In the genomic region with DNA sequence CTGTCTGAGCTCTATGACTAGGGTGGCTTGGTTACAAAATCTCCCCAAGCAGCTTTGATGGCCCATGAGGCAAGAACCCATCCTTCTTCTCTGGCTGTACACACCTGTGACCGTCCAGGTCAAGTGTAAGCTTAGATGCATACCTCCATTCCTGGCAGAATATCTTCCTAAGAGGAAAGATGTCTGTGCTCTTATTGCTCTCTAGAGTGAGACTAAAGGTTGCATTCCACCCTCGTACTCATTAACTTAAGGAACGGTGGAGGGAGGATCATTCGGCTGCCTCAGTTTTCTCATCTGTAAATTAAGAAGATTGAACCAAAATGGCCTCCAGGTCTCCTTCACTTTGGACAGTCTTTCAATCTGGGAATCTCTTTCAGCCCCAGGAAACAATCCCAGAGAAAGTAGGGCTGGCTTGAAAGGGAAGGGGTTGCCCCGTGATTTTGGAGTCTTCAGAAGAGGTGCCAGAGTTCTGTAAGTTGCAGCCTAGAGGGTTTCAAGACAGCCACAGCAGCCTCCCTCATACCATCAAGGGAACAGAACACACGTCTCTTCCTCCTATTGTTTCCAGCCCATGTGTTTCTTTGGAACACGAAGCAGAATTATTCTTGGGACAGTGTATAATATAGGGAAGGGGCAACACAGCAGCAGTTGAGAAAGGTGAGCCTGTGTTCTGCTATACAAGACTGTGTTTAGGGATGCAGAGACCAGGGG, we compare ENCODE assay signal across 1 cellular context.
TF ChIP-seq lines count a peak whose summit lies in the region.

No MANE protein-coding gene starts in this region.

TF ChIP-seq in HEK293, 187 proteins besides CTCF, POLR2A, EP300 and RAD21:
- TF ChIP-seq, protein P1, sequence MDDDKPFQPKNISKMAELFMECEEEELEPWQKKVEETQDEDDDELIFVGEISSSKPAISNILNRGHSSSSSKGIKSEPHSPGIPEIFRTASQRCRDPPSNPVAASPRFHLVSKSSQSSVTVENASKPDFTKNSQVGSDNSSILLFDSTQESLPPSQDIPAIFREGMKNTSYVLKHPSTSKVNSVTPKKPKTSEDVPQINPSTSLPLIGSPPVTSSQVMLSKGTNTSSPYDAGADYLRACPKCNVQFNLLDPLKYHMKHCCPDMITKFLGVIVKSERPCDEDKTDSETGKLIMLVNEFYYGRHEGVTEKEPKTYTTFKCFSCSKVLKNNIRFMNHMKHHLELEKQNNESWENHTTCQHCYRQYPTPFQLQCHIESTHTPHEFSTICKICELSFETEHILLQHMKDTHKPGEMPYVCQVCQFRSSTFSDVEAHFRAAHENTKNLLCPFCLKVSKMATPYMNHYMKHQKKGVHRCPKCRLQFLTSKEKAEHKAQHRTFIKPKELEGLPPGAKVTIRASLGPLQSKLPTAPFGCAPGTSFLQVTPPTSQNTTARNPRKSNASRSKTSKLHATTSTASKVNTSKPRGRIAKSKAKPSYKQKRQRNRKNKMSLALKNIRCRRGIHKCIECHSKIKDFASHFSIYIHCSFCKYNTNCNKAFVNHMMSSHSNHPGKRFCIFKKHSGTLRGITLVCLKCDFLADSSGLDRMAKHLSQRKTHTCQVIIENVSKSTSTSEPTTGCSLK (tag by site-specific recombination; IDR thresholded peaks at IDR 0.05) = no peak
